8 cellular contexts compared by ENCODE assay signal in genomic region chr2:71416866-71417265, GRCh38. TPM values are rescaled to one million over a fixed set of nuclear protein-coding genes. Genes with fewer than 3 reads are reported as not detected.
DNase-seq lines count a peak whose midpoint lies in the region; ATAC-seq, FAIRE-seq and TF ChIP-seq lines count a peak whose summit lies in the region.
"Not testable (repeated sequence)": the region's sequence is repeated elsewhere in the genome, so short reads cannot be mapped to it uniquely, and the experiment has no call there.

No MANE protein-coding gene starts in this region.

- H3K4me1 Mint-ChIP-seq in CD8-positive, alpha-beta memory T cell: peaks cover 16 to 27% (median 25%) of the 10 kb centered on the region in 3 donors
- H3K4me1 Mint-ChIP-seq in activated naive CD8-positive, alpha-beta T cell treated with anti-CD3 and anti-CD28 coated beads for 36 hours: not testable (repeated sequence)
- H3K4me1 Mint-ChIP-seq in endothelial cell (ENCODE audit: unreplicated experiment): peaks cover 26% of the 10 kb centered on the region

- not testable (repeated sequence) for H3K36me3 ChIP-seq in CD8-positive, alpha-beta memory T cell (ENCODE audit: insufficient read depth, low read length); Peyer's patch; keratinocyte (ENCODE audit: control insufficient read depth in 2 of 2, extremely low read depth in 1 of 2, insufficient read depth in 2 of 2, low read length in 2 of 2); neutrophil; thoracic aorta

- not testable (repeated sequence) for H3K9me3 ChIP-seq in CD8-positive, alpha-beta memory T cell (ENCODE audit: low read length); Peyer's patch; keratinocyte (ENCODE audit: control insufficient read depth, low read depth, low read length); neutrophil; thoracic aorta

- dilution Hi-C loops in keratinocyte (cut with MboI; ENCODE audit: extremely low pct_ligation_motif_present, low sequenced_read_pairs): not testable (repeated sequence)

- H3K36me3 Mint-ChIP-seq in CD8-positive, alpha-beta memory T cell: peaks cover 0 to 18% (median 0%) of the 10 kb centered on the region in 3 donors
- not testable (repeated sequence) for H3K36me3 Mint-ChIP-seq in activated naive CD8-positive, alpha-beta T cell treated with anti-CD3 and anti-CD28 coated beads for 36 hours; endothelial cell (ENCODE audit: low read depth, unreplicated experiment)

- not testable (repeated sequence) for FAIRE-seq in keratinocyte (lab: Jason Lieb, UNC)

- peak overlapping the region; percentile 87 to 94 (median 91) for H3K4me3 Mint-ChIP-seq in CD8-positive, alpha-beta memory T cell
- H3K4me3 Mint-ChIP-seq in activated naive CD8-positive, alpha-beta T cell treated with anti-CD3 and anti-CD28 coated beads for 36 hours: peak overlapping the region; percentile 37
- H3K4me3 Mint-ChIP-seq in endothelial cell (ENCODE audit: unreplicated experiment): peak overlapping the region; percentile 93

- POLR2A ChIA-PET in CD8-positive, alpha-beta memory T cell (lab: Charles Lee): interaction anchor here (0.7 to 1.2 kb wide), 2 partner anchors 85 to 1969 kb away, joined by 3 to 5 read pairs; partner anchors contain the start of genes ALMS1 and ZNF638

- not testable (repeated sequence) for H2AFZ ChIP-seq in keratinocyte (ENCODE audit: control insufficient read depth, low read length)

- CTCF ChIA-PET in CD8-positive, alpha-beta memory T cell (lab: Charles Lee): interaction anchor here (1.6 kb wide), 1 partner anchor 38 kb away, joined by 4 read pairs; no protein-coding TSS in a partner anchor

- not testable (repeated sequence) for H4K20me1 ChIP-seq in keratinocyte (ENCODE audit: control insufficient read depth, extremely low read depth, insufficient read depth, low read length)

- H3K27me3 ChIP-seq in CD8-positive, alpha-beta memory T cell (ENCODE audit: insufficient read depth, low read length, poor library complexity, severe bottlenecking); Peyer's patch; keratinocyte (ENCODE audit: control insufficient read depth, extremely low read depth, insufficient read depth, low read length); neutrophil; thoracic aorta (replicated peaks; ENCODE audit: insufficient read depth): not testable (repeated sequence)

- not testable (repeated sequence) for TF ChIP-seq CTCF in Peyer's patch (IDR thresholded peaks at IDR 0.05); endothelial cell (IDR thresholded peaks at IDR 0.05; ENCODE audit: unreplicated experiment); keratinocyte (optimal IDR thresholded peaks at IDR 0.05 in 1 of 3, IDR thresholded peaks at IDR 0.05 in 1 of 3, conservative IDR thresholded peaks at IDR 0.05 in 1 of 3; ENCODE audit: extremely low read depth in 1 of 3, insufficient read depth in 2 of 3, low read length in 3 of 3); neutrophil (IDR thresholded peaks at IDR 0.05); thoracic aorta (IDR thresholded peaks at IDR 0.05)

- not testable (repeated sequence) for H3K79me2 ChIP-seq in keratinocyte (ENCODE audit: control insufficient read depth, insufficient read depth, low read length)

- peak overlapping the region in 7 of 8 donors; percentile 74 to 99 (median 95) for H3K27ac Mint-ChIP-seq in CD8-positive, alpha-beta memory T cell
- not testable (repeated sequence) for H3K27ac Mint-ChIP-seq in activated naive CD8-positive, alpha-beta T cell treated with anti-CD3 and anti-CD28 coated beads for 36 hours
- H3K27ac Mint-ChIP-seq in endothelial cell (ENCODE audit: unreplicated experiment): peak overlapping the region; percentile 95

- not testable (repeated sequence) for H3K27me3 Mint-ChIP-seq in CD8-positive, alpha-beta memory T cell; activated naive CD8-positive, alpha-beta T cell treated with anti-CD3 and anti-CD28 coated beads for 36 hours; endothelial cell (ENCODE audit: unreplicated experiment)

- H3K4me2 ChIP-seq in keratinocyte (ENCODE audit: control insufficient read depth, extremely low read depth, insufficient read depth, low read depth, low read length): not testable (repeated sequence)

- not testable (repeated sequence) for H3K9me1 ChIP-seq in keratinocyte (ENCODE audit: control insufficient read depth, extremely low read depth, insufficient read depth, low read length)

- not testable (repeated sequence) for ATAC-seq in thoracic aorta (ENCODE audit: insufficient number of reproducible peaks, low FRiP score, low read depth)

- H3K4me3 ChIP-seq in CD8-positive, alpha-beta memory T cell (ENCODE audit: low read length); keratinocyte (ENCODE audit: control insufficient read depth in 2 of 3, extremely low read depth in 1 of 3, insufficient read depth in 2 of 3, low read depth in 1 of 3, low read length in 3 of 3): not testable (repeated sequence)
- peak overlapping the region in 3 of 4 donors; percentile 26 to 43 (median 35) for H3K4me3 ChIP-seq in Peyer's patch
- H3K4me3 ChIP-seq in neutrophil (ENCODE audit: low read depth in 1 of 2, low read length in 1 of 2): peak overlapping the region in 1 of 2 experiments; percentile 57
- peak overlapping the region; percentile 38 for H3K4me3 ChIP-seq in thoracic aorta

- not testable (repeated sequence) for TF ChIP-seq POLR2A in Peyer's patch (IDR thresholded peaks at IDR 0.05)

- H3K4me1 ChIP-seq in CD8-positive, alpha-beta memory T cell (ENCODE audit: insufficient read depth, low read length); Peyer's patch; keratinocyte (ENCODE audit: control insufficient read depth, extremely low read depth, insufficient read depth, low read length); thoracic aorta (ENCODE audit: control insufficient read depth in 1 of 2, low read depth in 2 of 2): not testable (repeated sequence)
- H3K4me1 ChIP-seq in neutrophil (ENCODE audit: control insufficient read depth in 1 of 2, insufficient read depth in 1 of 2, low read depth in 1 of 2, low read length in 1 of 2): peaks cover 8 to 14% of the 10 kb centered on the region in 2 experiments

- not testable (repeated sequence) for H3K9me3 Mint-ChIP-seq in CD8-positive, alpha-beta memory T cell; activated naive CD8-positive, alpha-beta T cell treated with anti-CD3 and anti-CD28 coated beads for 36 hours; endothelial cell (ENCODE audit: unreplicated experiment)

- not testable (repeated sequence) for H3K27ac ChIP-seq in CD8-positive, alpha-beta memory T cell (ENCODE audit: low read depth, low read length); thoracic aorta
- peak overlapping the region in 3 of 4 donors; percentile 49 to 68 (median 51) for H3K27ac ChIP-seq in Peyer's patch
- peak overlapping the region; percentile 84 for H3K27ac ChIP-seq in keratinocyte (ENCODE audit: control insufficient read depth, insufficient read depth, low read length)
- H3K27ac ChIP-seq in neutrophil: peak overlapping the region; percentile 63

- DNase-seq in CD8-positive, alpha-beta memory T cell: peak in 4 of 5 donors; percentile 3 to 61 (median 51)
- not testable (repeated sequence) for DNase-seq in Peyer's patch; activated naive CD8-positive, alpha-beta T cell treated with anti-CD3 and anti-CD28 coated beads for 36 hours; endothelial cell (ENCODE audit: low spot score); keratinocyte (ENCODE audit: low read depth, low spot score); thoracic aorta (ENCODE audit: low spot score)
- DNase-seq in activated CD8-positive, alpha-beta memory T cell treated with anti-CD3 and anti-CD28 coated beads for 24 hours: peak; percentile 65

- peak overlapping the region; percentile 41 for H3K9ac ChIP-seq in keratinocyte (ENCODE audit: control insufficient read depth, extremely low read depth, insufficient read depth, low read length)

RNA-seq across cellular contexts. Expression of gene DYSF, which starts 36.5 kb away (rescaled TPM):
- total RNA-seq in CD8-positive, alpha-beta memory T cell: 1 to 10 TPM; 3.6 to 4.8 TPM
- 3.9 TPM for polyA plus RNA-seq in CD8-positive, alpha-beta memory T cell
- total RNA-seq in Peyer's patch (10 to 100 TPM in 1 of 4 donors, 1 to 10 TPM in 3; 2.8 to 14.9 (median 4.0) TPM), endothelial cell (ENCODE audit: unreplicated experiment) (566 TPM), thoracic aorta (10 to 100 TPM; 13.0 to 15.2 TPM)
- 1 to 10 TPM; 4.3 to 5.5 TPM for total RNA-seq in activated naive CD8-positive, alpha-beta T cell treated with anti-CD3 and anti-CD28 coated beads for 36 hours
- polyA plus RNA-seq in keratinocyte: 8.2 to 20.6 TPM (median 12.9 TPM) in 3 replicates
- polyA plus RNA-seq in keratinocyte (2011; ENCODE audit: low read depth): 7.0 TPM
- 14.7 and 24.2 TPM in 2 replicates for polyA plus RNA-seq in keratinocyte (2011; cell fraction: cytosol; rRNA removed)
- polyA plus RNA-seq in keratinocyte (2011; cell fraction: nucleus; rRNA removed): 48.2 and 63.8 TPM in 2 replicates
- polyA plus RNA-seq in keratinocyte (2012; ENCODE audit: low replicate concordance): 6.8 and 29.5 TPM in 2 replicates
- 34.1 to 103 TPM (median 39.7 TPM) in 3 replicates for polyA minus RNA-seq in keratinocyte
- polyA minus RNA-seq in keratinocyte (2011; cell fraction: cytosol; rRNA and poly(A)+ RNA removed): 49.5 TPM
- polyA minus RNA-seq in keratinocyte (2011; cell fraction: nucleus; rRNA and poly(A)+ RNA removed): 46.2 and 71.6 TPM in 2 replicates

Comparison
In these comparisons a context has a peak if more than half of its experiments do, and no peak if none do; other contexts are left out.
1. H3K4me3 Mint-ChIP-seq: peak in every context shown above with its lines; median percentile 93 in endothelial cell; 91 in CD8-positive, alpha-beta memory T cell; 37 in activated naive CD8-positive, alpha-beta T cell treated with anti-CD3 and anti-CD28 coated beads for 36 hours.
2. RNA of gene DYSF, which starts 36.5 kb away (total RNA-seq): 566 TPM in endothelial cell (single experiment); 13.0 to 15.2 TPM in thoracic aorta, 4.3 to 5.5 TPM in activated naive CD8-positive, alpha-beta T cell treated with anti-CD3 and anti-CD28 coated beads for 36 hours, 3.6 to 4.8 TPM in CD8-positive, alpha-beta memory T cell and 2.8 to 14.9 TPM in Peyer's patch; every median in the first group is over 10 times any median in the second.